Comparison of ENCODE assay signal across 10 cellular contexts in genomic region chr1:33050221-33051076, GRCh38. TPM values are rescaled to one million over a fixed set of nuclear protein-coding genes. Genes with fewer than 3 reads are reported as not detected.
DNase-seq lines count a peak whose midpoint lies in the region; ATAC-seq, FAIRE-seq and TF ChIP-seq lines count a peak whose summit lies in the region.
"Had no signal": no experiment of that assay in that cellular context is flagged by ENCODE, and none has a peak within 500 bp of the region (broad histone marks: within the 10 kb centered on the region; RNA-seq: fewer than 3 reads in every experiment).

No MANE protein-coding gene starts in this region.

- H4K20me1 ChIP-seq in HCT116 (ENCODE audit: insufficient read depth) = no peaks in the 10 kb centered on the region

- H3K27ac ChIP-seq in A549 (peak overlapping the region; percentile 79 to 91), HCT116 (ENCODE audit: low read depth, low read length) (0 out of 2 replicates have a peak overlapping the region, but pooled peaks have one; percentile 4), small intestine (ENCODE audit: low read depth in 1 of 2, low read length in 1 of 2) (peak overlapping the region in 1 of 2 donors; percentile 2)

- H3K4me1 ChIP-seq in A549 (peaks cover 28% of the 10 kb centered on the region), HCT116 (ENCODE audit: control insufficient read depth in 1 of 2, insufficient read depth in 2 of 2, low read length in 2 of 2) (peaks cover 11 to 28% of the 10 kb centered on the region in 2 experiments; a peak in 3 of 4 replicates), small intestine (ENCODE audit: control insufficient read depth in 2 of 2, insufficient read depth in 1 of 2, low read depth in 1 of 2, low read length in 1 of 2) (peaks cover 0 to 9% of the 10 kb centered on the region in 2 donors)

- H3K36me3 ChIP-seq in HCT116 (ENCODE audit: control insufficient read depth in 1 of 2, insufficient read depth in 2 of 2, low read length in 2 of 2) (no peaks in the 10 kb centered on the region), small intestine (ENCODE audit: control insufficient read depth in 2 of 2, insufficient read depth in 2 of 2, low read length in 2 of 2) (no peaks in the 10 kb centered on the region)

- H3K27me3 ChIP-seq in HCT116 (ENCODE audit: insufficient read depth, low read length) = no peaks in the 10 kb centered on the region
- H3K27me3 ChIP-seq in small intestine (ENCODE audit: control insufficient read depth in 2 of 2, insufficient read depth in 2 of 2, low read length in 2 of 2) = no peaks in the 10 kb centered on the region

- H3K9me3 ChIP-seq in A549 (no peaks in the 10 kb centered on the region), HCT116 (ENCODE audit: control insufficient read depth in 1 of 2, insufficient read depth in 1 of 2, low read depth in 1 of 2, low read length in 2 of 2) (no peaks in the 10 kb centered on the region), small intestine (ENCODE audit: control insufficient read depth, low read depth) (no peaks in the 10 kb centered on the region)

- TF ChIP-seq RAD21 in A549 (conservative IDR thresholded peaks at IDR 0.05 in 1 of 2, IDR thresholded peaks at IDR 0.05 in 1 of 2) (no peak), HCT116 (IDR thresholded peaks at IDR 0.05; ENCODE audit: low read depth) (no peak; the same call in 1 of the 2 replicates)

- POLR2A ChIA-PET in A549 (lab: Yijun Ruan, JAX) = interaction anchor here (1.2 to 1.4 kb wide), 2 partner anchors 30 to 86 kb away, joined by 5 to 6 read pairs; partner anchors contain the start of genes AZIN2 and RNF19B
- POLR2A ChIA-PET in HCT116 (lab: Charles Lee) = interaction anchor here (0.6 to 1.4 kb wide), 6 partner anchors 9 to 86 kb away, joined by 3 to 5 read pairs (median 3); partner anchors contain the start of gene RNF19B

- TF ChIP-seq CTCF in A549 (IDR thresholded peaks at IDR 0.05) = no peak; the same call in 2 of the 3 replicates
- TF ChIP-seq CTCF in HCT116 (IDR thresholded peaks at IDR 0.05 in 2 of 3, conservative IDR thresholded peaks at IDR 0.05 in 1 of 3; ENCODE audit: borderline replicate concordance in 1 of 3, insufficient read depth in 1 of 3, low read depth in 2 of 3, low read length in 2 of 3) = peak; percentile 14 to 53 (median 45); a peak in 4 of 6 replicates

- TF ChIP-seq EP300 in A549 (IDR thresholded peaks at IDR 0.05) = no peak

- no TSS peak for BruUV-seq in HCT116 (replicated peaks; lab: Mats Ljungman, UMichigan)

- CTCF ChIA-PET in A549 (lab: Yijun Ruan, JAX) (interaction anchor here (0.8 to 1.2 kb wide), 4 partner anchors 18 to 115 kb away, joined by 3 to 4 read pairs (median 3); no protein-coding TSS in a partner anchor), HCT116 (lab: Charles Lee) (interaction anchor here (1.1 kb wide), 1 partner anchor 117 kb away, joined by 3 read pairs; no protein-coding TSS in a partner anchor)

- H3K4me2 ChIP-seq in A549 = peak overlapping the region; percentile 51
- H3K4me2 ChIP-seq in HCT116 (ENCODE audit: low read length) = peak overlapping the region; percentile 44

- RAD21 ChIA-PET in HCT116 (lab: Charles Lee; ENCODE audit: low non-redundant PET in 1 of 2, low total read pairs in 2 of 2, uncharacterized antibody in 2 of 2, unreplicated experiment in 2 of 2) = no interaction called here

- H3K9ac ChIP-seq in HCT116 (ENCODE audit: low read length) = no peak overlapping the region

- H3K79me2 ChIP-seq in HCT116 (ENCODE audit: insufficient read depth, low read length) = no peaks in the 10 kb centered on the region

- FAIRE-seq in A549 (lab: Jason Lieb, UNC) = no peak
- FAIRE-seq in small intestine (lab: Jason Lieb, UNC) = no peak

- no peaks in the 10 kb centered on the region for H3K9me2 ChIP-seq in HCT116 (ENCODE audit: insufficient read depth)

- TF ChIP-seq POLR2A in A549 (IDR thresholded peaks at IDR 0.05; ENCODE audit: low read length) (no peak), HCT116 (IDR thresholded peaks at IDR 0.05; ENCODE audit: borderline replicate concordance, extremely low read depth, insufficient read depth, insufficient read length) (no peak), GM18505 (IDR thresholded peaks at IDR 0.05; ENCODE audit: borderline replicate concordance, extremely low read depth, insufficient read depth, insufficient read length) (no peak)

- peak overlapping the region; percentile 59 for H2AFZ ChIP-seq in HCT116 (ENCODE audit: low read depth, low read length, poor library complexity, severe bottlenecking)

- DNase-seq in A549 (ENCODE audit: low read depth in 1 of 2, low spot score in 1 of 2) = peak in 1 of 2 experiments; percentile 74
- DNase-seq in HCT116 (ENCODE audit: low read depth, low spot score) = peak; percentile 72
- peak; percentile 55 to 80 for DNase-seq in SW 1271 (lab: John Stamatoyannopoulos, UW)
- DNase-seq in hepatic stellate cell (ENCODE audit: low spot score) = peak; percentile 57
- DNase-seq in small intestine = no peak
- no peak for DNase-seq in activated T-cell treated with anti-CD3 and anti-CD28 coated beads, Interleukin-2, amount 50 U/mL, for 48 hours
- DNase-seq: NCI-H1048, posterior cingulate gyrus had no signal

- WGBS in A549 (ENCODE audit: missing lambda C conversion rate) = 74% methylated on average over 15 of the region's 17 CpGs
- 81 to 87% (median 82%) methylated on average over 10 to 17 of the region's 17 CpGs for WGBS in small intestine, 3 donors

- no peak overlapping the region for H3K4me3 ChIP-seq in A549
- 0 out of 4 replicates have a peak overlapping the region, but pooled peaks of 1 of the 2 experiments have one; percentile 13 for H3K4me3 ChIP-seq in HCT116 (replicated peaks in 1 of 2; ENCODE audit: low read depth in 1 of 2, low read length in 2 of 2)
- H3K4me3 ChIP-seq in small intestine (ENCODE audit: low read depth in 1 of 2, low read length in 2 of 2) = no peak overlapping the region

- ATAC-seq in A549 (peak; percentile 79 to 81), HCT116 (peak; percentile 61), GM18505 (IDR thresholded peaks at IDR 0.05; ENCODE audit: unreplicated experiment) (no peak), HG03139 (IDR thresholded peaks at IDR 0.05; ENCODE audit: unreplicated experiment) (no peak)

- intact Hi-C loops in HCT116 (cut with micrococcal nuclease) = loop anchor here (2.0 to 10.0 kb wide), 2 partner anchors 14 to 146 kb away; partner anchors contain the start of genes AK2 and TMEM54

TF ChIP-seq in A549, 52 proteins besides CTCF, POLR2A, EP300 and RAD21:
- TF ChIP-seq RFX5 (IDR thresholded peaks at IDR 0.05) = no peak
- TF ChIP-seq USF2 (IDR thresholded peaks at IDR 0.05) = no peak
- peak in 1 of 2 experiments; percentile 43; a peak in 1 of 5 replicates for TF ChIP-seq JUN (IDR thresholded peaks at IDR 0.05)
- TF ChIP-seq JUNB (IDR thresholded peaks at IDR 0.05) = peak; percentile 29; the same call in 1 of the 2 replicates
- peak; percentile 64; the same call in 1 of the 2 replicates for TF ChIP-seq FOSL2 (IDR thresholded peaks at IDR 0.05)
- TF ChIP-seq FOSL2 (CRISPR knock-in tag; IDR thresholded peaks at IDR 0.05) = peak; percentile 69
- TF ChIP-seq CEBPB (IDR thresholded peaks at IDR 0.05) = peak; percentile 43 to 47; a peak in 1 of 4 replicates

TF ChIP-seq in HCT116, 20 proteins besides CTCF, POLR2A, EP300 and RAD21 (continues in another document):
- no peak for TF ChIP-seq TCF7L2 (IDR thresholded peaks at IDR 0.05; ENCODE audit: borderline replicate concordance, extremely low read depth, insufficient read depth, insufficient read length)
- TF ChIP-seq ZBTB33 (IDR thresholded peaks at IDR 0.05; ENCODE audit: extremely low read depth, insufficient replicate concordance, low read length) = no peak
- no peak for TF ChIP-seq EZH2 (IDR thresholded peaks at IDR 0.05)
- TF ChIP-seq SIN3A (IDR thresholded peaks at IDR 0.05; ENCODE audit: low read depth) = no peak
- TF ChIP-seq JUND (IDR thresholded peaks at IDR 0.05) = peak; percentile 83
- TF ChIP-seq ELF1 (IDR thresholded peaks at IDR 0.05; ENCODE audit: borderline replicate concordance, low read depth) = no peak
- TF ChIP-seq ZNF274 (IDR thresholded peaks at IDR 0.05; ENCODE audit: low read depth, low read length) = no peak
- TF ChIP-seq SP1 (IDR thresholded peaks at IDR 0.05; ENCODE audit: low read depth) = peak; percentile 81
- TF ChIP-seq CBX3 (IDR thresholded peaks at IDR 0.05; ENCODE audit: low read depth) = no peak

RNA-seq across cellular contexts. Expression of gene AK2, which starts 13.8 kb away (rescaled TPM):
- polyA plus RNA-seq in A549 (2011; rRNA removed) = 148 and 164 TPM in 2 replicates
- polyA plus RNA-seq in A549 (2012; cell fraction: cytosol; rRNA removed) = 139 and 163 TPM in 2 replicates
- polyA plus RNA-seq in A549 (2012; cell fraction: nucleus; rRNA removed) = 85.9 and 144 TPM in 2 replicates
- 174 to 179 TPM (median 178 TPM) in 3 replicates for polyA plus RNA-seq in A549 (2017; fragmentation: RNase III; extraction: RNeasy Plus Mini Kit Qiagen cat#74134 plus additional on column Dnase treatment)
- 62.3 and 65.2 TPM in 2 replicates for polyA minus RNA-seq in A549 (2011; rRNA and poly(A)+ RNA removed)
- 233 TPM for total RNA-seq in HCT116 (2021; ENCODE audit: unreplicated experiment)
- polyA plus RNA-seq in HCT116 (2012) = 193 and 219 TPM in 2 replicates
- polyA plus RNA-seq in small intestine = 100 to 1,000 TPM; 180 to 208 (median 202) TPM

RNA-seq across cellular contexts. Expression of gene AZIN2, which starts 30.5 kb away (rescaled TPM):
- 1.7 and 1.9 TPM in 2 replicates for polyA plus RNA-seq in A549 (2011; rRNA removed)
- 1.6 and 2.1 TPM in 2 replicates for polyA plus RNA-seq in A549 (2012; cell fraction: cytosol; rRNA removed)
- polyA plus RNA-seq in A549 (2012; cell fraction: nucleus; rRNA removed) = 2.9 and 3.2 TPM in 2 replicates
- 0.83 to 1.6 TPM (median 1.6 TPM) in 3 replicates for polyA plus RNA-seq in A549 (2017; fragmentation: RNase III; extraction: RNeasy Plus Mini Kit Qiagen cat#74134 plus additional on column Dnase treatment)
- polyA minus RNA-seq in A549 (2011; rRNA and poly(A)+ RNA removed) = 2.2 and 4.8 TPM in 2 replicates
- 7.8 TPM for total RNA-seq in HCT116 (2021; ENCODE audit: unreplicated experiment)
- polyA plus RNA-seq in HCT116 (2012) = 9.0 and 9.7 TPM in 2 replicates
- 1 to 10 TPM in 2 of 3 donors, not detected in 1; 1.1 to 1.6 TPM for polyA plus RNA-seq in small intestine

Comparison
In these comparisons a context has a peak if more than half of its experiments do, and no peak if none do; other contexts are left out.
1. ATAC-seq: peak in A549 (2 of 2) and HCT116 (single experiment); none in GM18505 (single experiment) and HG03139 (single experiment).
2. DNase-seq: peak in HCT116 (single experiment), SW 1271 (2 of 2) and hepatic stellate cell (single experiment); none in small intestine (single experiment) and activated T-cell treated with anti-CD3 and anti-CD28 coated beads, Interleukin-2, amount 50 U/mL, for 48 hours (0 of 2).
3. Of the 6 proteins assayed by ChIP-seq in both A549 and HCT116: peak only in A549: none; only in HCT116: CTCF and MAX; in both: CEBPB; in neither: 3.